8 cellular contexts compared by ENCODE assay signal in genomic region chr7:42227931-42228591, GRCh38. TPM values are rescaled to one million over a fixed set of nuclear protein-coding genes. Genes with fewer than 3 reads are reported as not detected.
DNase-seq lines count a peak whose midpoint lies in the region; ATAC-seq and TF ChIP-seq lines count a peak whose summit lies in the region.

No MANE protein-coding gene starts in this region.

- in situ Hi-C loops in gastrocnemius medialis (cut with MboI; ENCODE audit: low sequenced_read_pairs in 4 of 4): loop anchor here in 1 of 4 donors (25.0 kb wide), 1 partner anchor 241 kb away; no protein-coding TSS in a partner anchor

- peak overlapping the region in 8 of 10 donors; percentile 7 to 50 (median 38) for H3K4me3 ChIP-seq in heart right ventricle
- H3K4me3 ChIP-seq in gastrocnemius medialis: peak overlapping the region; percentile 17 to 50 (median 36)

- 13 to 14% methylated on average over 51 of the region's 51 CpGs for WGBS in heart right ventricle, 2 donors

- POLR2A ChIA-PET in RWPE1 (lab: Yijun Ruan, JAX; ENCODE audit: low non-redundant PET): no interaction called here

- H3K27ac ChIP-seq in RWPE1 (peak overlapping the region; percentile 39), heart right ventricle (no peak overlapping the region), gastrocnemius medialis (no peak overlapping the region)

- TF ChIP-seq POLR2A in gastrocnemius medialis (IDR thresholded peaks at IDR 0.05): no peak

- ATAC-seq in GM21367 (IDR thresholded peaks at IDR 0.05; ENCODE audit: unreplicated experiment) (peak; percentile 21), heart right ventricle (peak; percentile 38 to 84 (median 77)), gastrocnemius medialis (peak; percentile 45 to 53), HG02870 (IDR thresholded peaks at IDR 0.05; ENCODE audit: unreplicated experiment) (no peak)

- H3K9me3 ChIP-seq in heart right ventricle (no peaks in the 10 kb centered on the region), gastrocnemius medialis (no peaks in the 10 kb centered on the region)

- no peaks in the 10 kb centered on the region for H3K36me3 ChIP-seq in heart right ventricle
- H3K36me3 ChIP-seq in gastrocnemius medialis: no peaks in the 10 kb centered on the region

- H3K4me1 ChIP-seq in heart right ventricle (peaks cover 0 to 23% (median 0%) of the 10 kb centered on the region in 9 donors), gastrocnemius medialis (peaks cover 7 to 10% of the 10 kb centered on the region in 2 donors)

- intact Hi-C loops in heart right ventricle (cut with DNase I) (loop anchor here in 1 of 10 donors (10.0 kb wide), 1 partner anchor 63 kb away; no protein-coding TSS in a partner anchor), gastrocnemius medialis (cut with DNase I; ENCODE audit: low total_unique reads) (loop anchor here (10.0 kb wide), 1 partner anchor 123 kb away; no protein-coding TSS in a partner anchor)

- peaks cover 0 to 49% (median 13%) of the 10 kb centered on the region in 7 donors for H3K27me3 ChIP-seq in heart right ventricle
- peaks cover 15 to 27% (median 20%) of the 10 kb centered on the region in 3 donors for H3K27me3 ChIP-seq in gastrocnemius medialis

- TF ChIP-seq CTCF in RWPE1 (conservative IDR thresholded peaks at IDR 0.05; ENCODE audit: low read depth) (no peak), heart right ventricle (IDR thresholded peaks at IDR 0.05) (no peak), gastrocnemius medialis (IDR thresholded peaks at IDR 0.05 in 4 of 5, conservative IDR thresholded peaks at IDR 0.05 in 1 of 5) (no peak)

- DNase-seq in RWPE1 (ENCODE audit: low spot score) (no peak), heart right ventricle (peak in 1 of 2 donors; percentile 20), gastrocnemius medialis (no peak), cerebellum (ENCODE audit: low spot score) (no peak), T-helper 9 cell (no peak), SHP77 treated with DMSO at 0.1 percent for 48 hours (lab: John Stamatoyannopoulos, UW) (no peak)

- CTCF ChIA-PET in RWPE1 (lab: Yijun Ruan, JAX): interaction anchor here (0.5 to 0.9 kb wide), 2 partner anchors 463 to 604 kb away, joined by 3 to 10 read pairs; no protein-coding TSS in a partner anchor

RNA-seq across cellular contexts. Expression of gene GLI3, which starts 8.9 kb away (rescaled TPM):
- total RNA-seq in heart right ventricle: 1 to 10 TPM; 2.7 to 9.1 (median 5.5) TPM
- polyA plus RNA-seq in heart right ventricle: under 1 TPM; 0.51 to 0.77 TPM
- total RNA-seq in gastrocnemius medialis: 1 to 10 TPM in 1 of 4 donors, under 1 TPM in 3; 0.46 to 1.6 (median 0.81) TPM
- 11.6 TPM for total RNA-seq in cerebellum
